18 cellular contexts compared by ENCODE assay signal in genomic region chr10:73054286-73054685, GRCh38. TPM values are rescaled to one million over a fixed set of nuclear protein-coding genes. Genes with fewer than 3 reads are reported as not detected.
A peak's percentile ranks its signal among the peaks of the same experiment; 100 is the strongest.
DNase-seq lines count a peak whose midpoint lies in the region; ATAC-seq and TF ChIP-seq lines count a peak whose summit lies in the region.
"Had no signal": no experiment of that assay in that cellular context is flagged by ENCODE, and none has a peak within 500 bp of the region (broad histone marks: within the 10 kb centered on the region; RNA-seq: fewer than 3 reads in every experiment).

No MANE protein-coding gene starts in this region.

- H3K4me3 ChIP-seq in neural progenitor cell = no peak overlapping the region
- H3K4me3 ChIP-seq: lower lobe of right lung, transverse colon had no signal

- H3K9me3 ChIP-seq in neural progenitor cell (ENCODE audit: low read depth) = no peaks in the 10 kb centered on the region
- H3K9me3 ChIP-seq: lower lobe of right lung, transverse colon had no signal

- H3K36me3 Mint-ChIP-seq in memory B cell (peaks cover 19% of the 10 kb centered on the region), neural progenitor cell (peaks cover 33% of the 10 kb centered on the region)

- H2AFZ ChIP-seq in neural progenitor cell (replicated peaks) = no peak overlapping the region

- H3K27me3 ChIP-seq in neural progenitor cell = no peaks in the 10 kb centered on the region
- H3K27me3 ChIP-seq: transverse colon had no signal

- H3K4me1 ChIP-seq in neural progenitor cell = no peaks in the 10 kb centered on the region
- H3K4me1 ChIP-seq: lower lobe of right lung, transverse colon had no signal

- no peak overlapping the region for H3K9ac ChIP-seq in neural progenitor cell

- no peak overlapping the region for H3K27ac ChIP-seq in neural progenitor cell
- H3K27ac ChIP-seq: HL-60, lower lobe of right lung, transverse colon had no signal

- H3K27me3 Mint-ChIP-seq in memory B cell (no peaks in the 10 kb centered on the region), neural progenitor cell (ENCODE audit: insufficient read depth, low read depth) (peaks cover 2% of the 10 kb centered on the region)
- H3K27me3 Mint-ChIP-seq: activated CD4-positive, alpha-beta memory T cell treated with anti-CD3 and anti-CD28 coated beads, Interleukin-2, amount 10 ng/mL, durations not matched to agents 7 days and 5 days; activated naive CD4-positive, alpha-beta T cell treated with anti-CD3 and anti-CD28 coated beads, Interleukin-2, amount 10 ng/mL, durations not matched to agents 7 days and 5 days had no signal

- H4K20me1 ChIP-seq in neural progenitor cell (ENCODE audit: low read depth) = peaks cover 4% of the 10 kb centered on the region

- peak; percentile 10 for DNase-seq in NOMO-1 treated with DMSO at 0.1 percent for 48 hours (lab: John Stamatoyannopoulos, UW; ENCODE audit: unreplicated experiment)
- DNase-seq in NOMO-1 treated with dmso at 0.1 percent for 144 hours (lab: John Stamatoyannopoulos, UW; ENCODE audit: unreplicated experiment) = no peak
- no peak for DNase-seq in memory B cell (ENCODE audit: low spot score in 2 of 2)
- no peak for DNase-seq in neural progenitor cell (ENCODE audit: low spot score)
- no peak for DNase-seq in NCI-H146 (lab: John Stamatoyannopoulos, UW)
- DNase-seq: 8988T; activated CD4-positive, alpha-beta memory T cell treated with anti-CD3 and anti-CD28 coated beads, Interleukin-2, amount 10 ng/mL, durations not matched to agents 7 days and 5 days; activated naive CD4-positive, alpha-beta T cell treated with anti-CD3 and anti-CD28 coated beads, Interleukin-2, amount 10 ng/mL, durations not matched to agents 7 days and 5 days; caudate nucleus; hypothalamus; lower lobe of right lung; NCI-H446 treated with DMSO at 0.1 percent for 48 hours; transverse colon had no signal

- ATAC-seq in GM21515 (IDR thresholded peaks at IDR 0.05; ENCODE audit: unreplicated experiment) = peak; percentile 81
- peak; percentile 89 for ATAC-seq in HG03097 (IDR thresholded peaks at IDR 0.05; ENCODE audit: low FRiP score, unreplicated experiment)
- ATAC-seq in memory B cell (ENCODE audit: low read depth) = no peak
- no peak for ATAC-seq in GM18868 (IDR thresholded peaks at IDR 0.05; ENCODE audit: unreplicated experiment)
- ATAC-seq: lower lobe of right lung had no signal

- H3F3A ChIP-seq in neural progenitor cell (ENCODE audit: low read depth) = peaks cover under 1% of the 10 kb centered on the region

- H3K27ac Mint-ChIP-seq in memory B cell = peak overlapping the region; percentile 50
- H3K27ac Mint-ChIP-seq in neural progenitor cell = no peak overlapping the region
- H3K27ac Mint-ChIP-seq: activated CD4-positive, alpha-beta memory T cell treated with anti-CD3 and anti-CD28 coated beads, Interleukin-2, amount 10 ng/mL, durations not matched to agents 7 days and 5 days; activated naive CD4-positive, alpha-beta T cell treated with anti-CD3 and anti-CD28 coated beads, Interleukin-2, amount 10 ng/mL, durations not matched to agents 7 days and 5 days had no signal

- H3K79me2 ChIP-seq in neural progenitor cell (ENCODE audit: low read depth) = no peaks in the 10 kb centered on the region

- H3K4me1 Mint-ChIP-seq in memory B cell (peaks cover 5% of the 10 kb centered on the region), neural progenitor cell (no peaks in the 10 kb centered on the region)
- H3K4me1 Mint-ChIP-seq: activated CD4-positive, alpha-beta memory T cell treated with anti-CD3 and anti-CD28 coated beads, Interleukin-2, amount 10 ng/mL, durations not matched to agents 7 days and 5 days; activated naive CD4-positive, alpha-beta T cell treated with anti-CD3 and anti-CD28 coated beads, Interleukin-2, amount 10 ng/mL, durations not matched to agents 7 days and 5 days; neural crest cell had no signal

- H3K9me3 Mint-ChIP-seq in memory B cell (no peaks in the 10 kb centered on the region), neural progenitor cell (no peaks in the 10 kb centered on the region)
- H3K9me3 Mint-ChIP-seq: activated CD4-positive, alpha-beta memory T cell treated with anti-CD3 and anti-CD28 coated beads, Interleukin-2, amount 10 ng/mL, durations not matched to agents 7 days and 5 days; activated naive CD4-positive, alpha-beta T cell treated with anti-CD3 and anti-CD28 coated beads, Interleukin-2, amount 10 ng/mL, durations not matched to agents 7 days and 5 days; neural crest cell had no signal

- peaks cover 29% of the 10 kb centered on the region for H3K36me3 ChIP-seq in neural progenitor cell

- no peak for TF ChIP-seq CTCF in neural progenitor cell (IDR thresholded peaks at IDR 0.05)

- H3K4me3 Mint-ChIP-seq in memory B cell (no peak overlapping the region), neural progenitor cell (no peak overlapping the region)
- H3K4me3 Mint-ChIP-seq: activated CD4-positive, alpha-beta memory T cell treated with anti-CD3 and anti-CD28 coated beads, Interleukin-2, amount 10 ng/mL, durations not matched to agents 7 days and 5 days; activated naive CD4-positive, alpha-beta T cell treated with anti-CD3 and anti-CD28 coated beads, Interleukin-2, amount 10 ng/mL, durations not matched to agents 7 days and 5 days; neural crest cell had no signal

- no peak overlapping the region for H3K4me2 ChIP-seq in neural progenitor cell

RNA-seq across cellular contexts. Expression of gene P4HA1, which starts 42.4 kb away (rescaled TPM):
- total RNA-seq in neural progenitor cell (ENCODE audit: low replicate concordance) = 144 and 200 TPM in 2 replicates

RNA-seq across cellular contexts. Expression of gene NUDT13, which starts 56.0 kb away (rescaled TPM):
- 2.4 and 3.0 TPM in 2 replicates for total RNA-seq in neural progenitor cell (ENCODE audit: low replicate concordance)

Comparison
In these comparisons a context has a peak if more than half of its experiments do, and no peak if none do; other contexts are left out.
1. ATAC-seq: peak in GM21515 (single experiment) and HG03097 (single experiment); none in memory B cell (single experiment) and GM18868 (single experiment).